8 cellular contexts compared by ENCODE assay signal in the genomic region with DNA sequence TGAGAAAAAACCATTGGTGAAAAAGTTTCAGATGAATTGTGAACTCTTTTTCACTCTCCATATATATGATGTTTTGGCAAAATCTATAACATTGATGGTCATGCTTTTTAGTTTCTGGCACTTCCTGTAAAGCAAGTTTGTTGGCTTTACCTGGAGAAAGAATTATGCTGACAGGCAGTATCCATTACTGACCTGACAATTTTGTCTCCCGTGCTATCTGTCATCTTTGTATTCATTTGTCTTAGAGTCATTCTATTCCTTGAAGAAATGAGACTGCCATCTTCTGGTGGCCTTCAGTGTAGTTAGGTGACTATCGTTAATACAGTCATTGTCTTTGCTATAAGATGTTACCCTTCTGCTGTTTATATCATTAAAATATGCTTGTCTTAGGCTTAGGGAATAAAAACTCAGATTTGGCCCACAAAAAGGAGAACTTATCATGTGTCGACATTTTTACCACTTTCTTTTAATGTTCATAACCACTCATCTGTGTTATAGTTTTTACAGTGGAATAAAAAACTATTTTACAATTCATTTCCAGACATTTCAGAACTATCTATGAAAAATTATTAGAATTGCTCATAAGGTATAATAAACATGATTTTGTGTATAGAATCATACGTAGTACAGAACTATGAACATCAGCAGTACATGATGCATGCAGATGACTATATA.
DNase-seq lines count a peak whose midpoint lies in the region; ATAC-seq, FAIRE-seq and TF ChIP-seq lines count a peak whose summit lies in the region.

No MANE protein-coding gene starts in this region.

- H3K36me3 ChIP-seq in GM06990 (ENCODE audit: control insufficient read depth, insufficient read depth, low read length) (no peaks in the 10 kb centered on the region), smooth muscle cell (ENCODE audit: low read depth) (no peaks in the 10 kb centered on the region)

- ATAC-seq in GM21381 (IDR thresholded peaks at IDR 0.05; ENCODE audit: unreplicated experiment): peak; percentile 72

- H3K27me3 ChIP-seq in GM06990 (replicated peaks; ENCODE audit: control insufficient read depth, insufficient read depth, low read length) (no peaks in the 10 kb centered on the region), smooth muscle cell (ENCODE audit: low read depth) (no peaks in the 10 kb centered on the region)

- H3K4me3 ChIP-seq in GM06990 (replicated peaks; ENCODE audit: low read depth, low read length) (no peak overlapping the region), smooth muscle cell (no peak overlapping the region)

- no peaks in the 10 kb centered on the region for H4K20me1 ChIP-seq in smooth muscle cell (ENCODE audit: low read depth)

- H3K4me2 ChIP-seq in smooth muscle cell: no peak overlapping the region

- peak overlapping the region; percentile 62 for H2AFZ ChIP-seq in smooth muscle cell (ENCODE audit: low read depth)

- DNase-seq in GM06990 (ENCODE audit: extremely low read depth, insufficient read length) (no peak), HTR-8/SVneo (ENCODE audit: insufficient read length, low spot score) (peak; percentile 36), SK-MEL-5 (ENCODE audit: low read depth, low spot score) (peak; percentile 60), foreskin melanocyte (peak; percentile 42), smooth muscle cell (lab: John Stamatoyannopoulos, UW; ENCODE audit: unreplicated experiment) (no peak), GOT3 (lab: John Stamatoyannopoulos, UW) (no peak)
- no peak for DNase-seq in stimulated activated CD4-positive, alpha-beta T cell treated with anti-CD3 and anti-CD28 coated beads, Interleukin-1b, Interleukin-23, amount 100 ng/mL, for 48 hours

- TF ChIP-seq CTCF in GM06990 (IDR thresholded peaks at IDR 0.05; ENCODE audit: insufficient read depth, low read length, poor library complexity, severe bottlenecking) (peak; percentile 56), smooth muscle cell (IDR thresholded peaks at IDR 0.05; ENCODE audit: borderline replicate concordance, insufficient read depth, poor library complexity, severe bottlenecking) (peak; percentile 52)

- no peak for FAIRE-seq in HTR-8/SVneo (lab: Jason Lieb, UNC)

- H3K9ac ChIP-seq in smooth muscle cell (ENCODE audit: low read depth): no peak overlapping the region

- H3F3A ChIP-seq in smooth muscle cell (ENCODE audit: low read depth): no peaks in the 10 kb centered on the region

- H3K9me3 ChIP-seq in smooth muscle cell (replicated peaks; ENCODE audit: low read depth): no peaks in the 10 kb centered on the region

- H3K79me2 ChIP-seq in smooth muscle cell (ENCODE audit: low read depth): no peaks in the 10 kb centered on the region

- in situ Hi-C loops in SK-MEL-5 (cut with HindIII; ENCODE audit: low pct_unique_long_range_greater_than_20kb, low sequenced_read_pairs): no loop called here

- no peaks in the 10 kb centered on the region for H3K4me1 ChIP-seq in smooth muscle cell (ENCODE audit: low read depth)

- H3K27ac ChIP-seq in smooth muscle cell (ENCODE audit: low read depth): no peak overlapping the region

- 36% methylated on average over 4 of the region's 4 CpGs for WGBS in smooth muscle cell (ENCODE audit: low lambda C conversion rate)

Comparison
In these comparisons a context has a peak if more than half of its experiments do, and no peak if none do; other contexts are left out.
1. DNase-seq: peak in HTR-8/SVneo (single experiment), SK-MEL-5 (single experiment) and foreskin melanocyte (single experiment); none in GM06990 (single experiment), smooth muscle cell (single experiment), GOT3 (single experiment) and stimulated activated CD4-positive, alpha-beta T cell treated with anti-CD3 and anti-CD28 coated beads, Interleukin-1b, Interleukin-23, amount 100 ng/mL, for 48 hours (single experiment).